18 cellular contexts compared by ENCODE assay signal in the genomic region with DNA sequence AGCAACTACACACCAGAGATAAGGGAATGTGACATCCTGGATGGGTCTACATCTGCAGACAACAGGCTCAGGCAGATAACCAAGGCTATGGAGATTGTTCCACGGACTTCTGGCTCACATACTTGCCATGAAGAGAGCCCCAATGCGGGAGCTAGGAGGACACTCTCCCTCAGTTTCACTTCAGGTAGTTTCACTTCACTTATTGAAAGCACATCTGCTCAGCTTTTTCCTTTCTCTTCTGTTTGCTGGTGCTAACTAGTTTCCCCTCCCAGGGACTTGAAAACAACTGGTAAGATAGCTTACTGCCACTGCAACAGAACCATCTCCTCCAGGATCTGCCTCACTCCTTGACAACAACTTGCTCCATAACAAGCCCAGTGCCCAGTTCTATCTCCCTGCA. TPM values are rescaled to one million over a fixed set of nuclear protein-coding genes. Genes with fewer than 3 reads are reported as not detected.
A peak's percentile ranks its signal among the peaks of the same experiment; 100 is the strongest.
DNase-seq lines count a peak whose midpoint lies in the region; ATAC-seq and TF ChIP-seq lines count a peak whose summit lies in the region.
"Had no signal": no experiment of that assay in that cellular context is flagged by ENCODE, and none has a peak within 500 bp of the region (broad histone marks: within the 10 kb centered on the region; RNA-seq: fewer than 3 reads in every experiment).

No MANE protein-coding gene starts in this region.

- no peak overlapping the region for H3K4me2 ChIP-seq in OCI-LY7 (ENCODE audit: low read length)

- POLR2A ChIA-PET in OCI-LY7 (lab: Charles Lee) = no interaction called here
- POLR2A ChIA-PET in RWPE1 (lab: Yijun Ruan, JAX; ENCODE audit: low non-redundant PET) = no interaction called here

- H3K4me3 Mint-ChIP-seq in natural killer cell = no peak overlapping the region
- H3K4me3 Mint-ChIP-seq: natural killer cell treated with Interleukin-12 subunit alpha and Interleukin-12 subunit beta and Interleukin-15 and Interleukin-18, amount 100 ng/mL, for 72 hours; stimulated activated naive CD8-positive, alpha-beta T cell treated with anti-CD3 and anti-CD28 coated beads, Interleukin-15, Interleukin-2, amounts not matched to agents 100 ng/mL and 50 ng/mL, for 24 hours had no signal

- no peaks in the 10 kb centered on the region for H3K9me3 Mint-ChIP-seq in natural killer cell
- H3K9me3 Mint-ChIP-seq: natural killer cell treated with Interleukin-12 subunit alpha and Interleukin-12 subunit beta and Interleukin-15 and Interleukin-18, amount 100 ng/mL, for 72 hours; stimulated activated naive CD8-positive, alpha-beta T cell treated with anti-CD3 and anti-CD28 coated beads, Interleukin-15, Interleukin-2, amounts not matched to agents 100 ng/mL and 50 ng/mL, for 24 hours had no signal

- DNase-seq in GM20000 (ENCODE audit: low spot score) (peak; percentile 24), OCI-LY7 (ENCODE audit: low spot score) (peak; percentile 1), RWPE1 (ENCODE audit: low spot score) (no peak), natural killer cell (no peak), NCI-H1436 (lab: John Stamatoyannopoulos, UW) (no peak), heart left ventricle (no peak)
- DNase-seq: activated CD4-positive, alpha-beta T cell treated with anti-CD3 and anti-CD28 coated beads for 48 hours; aorta; effector memory CD4-positive, alpha-beta T cell; GF-D8; PC-3; right cardiac atrium; stimulated activated CD4-positive, alpha-beta T cell treated with anti-CD3 and anti-CD28 coated beads, Interleukin-4, amount 100 ng/mL, for 4 hours had no signal

- intact Hi-C loops in OCI-LY7 (cut with micrococcal nuclease; ENCODE audit: unreplicated experiment) = no loop called here
- intact Hi-C loops in natural killer cell (cut with micrococcal nuclease) = no loop called here
- intact Hi-C loops in heart left ventricle (cut with DNase I) = no loop called here

- no peak overlapping the region for H3K27ac Mint-ChIP-seq in natural killer cell
- H3K27ac Mint-ChIP-seq: natural killer cell treated with Interleukin-12 subunit alpha and Interleukin-12 subunit beta and Interleukin-15 and Interleukin-18, amount 100 ng/mL, for 72 hours; stimulated activated naive CD8-positive, alpha-beta T cell treated with anti-CD3 and anti-CD28 coated beads, Interleukin-15, Interleukin-2, amounts not matched to agents 100 ng/mL and 50 ng/mL, for 24 hours had no signal

- CTCF ChIA-PET in OCI-LY7 (lab: Charles Lee; ENCODE audit: unreplicated experiment) = no interaction called here
- CTCF ChIA-PET in RWPE1 (lab: Yijun Ruan, JAX) = no interaction called here

- peaks cover 0 to 12% (median 0%) of the 10 kb centered on the region in 9 donors for H3K27me3 ChIP-seq in heart left ventricle

- H3K36me3 ChIP-seq in OCI-LY7 (ENCODE audit: insufficient read depth, low read length) = no peaks in the 10 kb centered on the region
- no peaks in the 10 kb centered on the region for H3K36me3 ChIP-seq in heart left ventricle

- 32 to 75% (median 57%) methylated on average over 2 of the region's 2 CpGs for WGBS in heart left ventricle, 4 donors

- H3K27me3 Mint-ChIP-seq in natural killer cell (ENCODE audit: low read depth in 2 of 2) = no peaks in the 10 kb centered on the region
- H3K27me3 Mint-ChIP-seq: stimulated activated naive CD8-positive, alpha-beta T cell treated with anti-CD3 and anti-CD28 coated beads, Interleukin-15, Interleukin-2, amounts not matched to agents 100 ng/mL and 50 ng/mL, for 24 hours had no signal

- TF ChIP-seq CTCF in GM20000 (IDR thresholded peaks at IDR 0.05; ENCODE audit: extremely low read depth, missing control alignments) (no peak), OCI-LY7 (conservative IDR thresholded peaks at IDR 0.05; ENCODE audit: low read length) (no peak), RWPE1 (conservative IDR thresholded peaks at IDR 0.05; ENCODE audit: low read depth) (no peak), natural killer cell (IDR thresholded peaks at IDR 0.05) (no peak), heart left ventricle (IDR thresholded peaks at IDR 0.05) (no peak)

- no TSS peak for BruUV-seq in OCI-LY7 (replicated peaks; lab: Mats Ljungman, UMichigan)

- TF ChIP-seq POLR2A in heart left ventricle (IDR thresholded peaks at IDR 0.05) = no peak

- no peaks in the 10 kb centered on the region for H3K36me3 Mint-ChIP-seq in natural killer cell
- H3K36me3 Mint-ChIP-seq: natural killer cell treated with Interleukin-12 subunit alpha and Interleukin-12 subunit beta and Interleukin-15 and Interleukin-18, amount 100 ng/mL, for 72 hours had no signal

- no peaks in the 10 kb centered on the region for H3K9me2 ChIP-seq in OCI-LY7 (ENCODE audit: insufficient read depth, low read length)

- H3K9me3 ChIP-seq in OCI-LY7 (ENCODE audit: low read length) (no peaks in the 10 kb centered on the region), heart left ventricle (no peaks in the 10 kb centered on the region)

- peak; percentile 73 for ATAC-seq in GM18502 (IDR thresholded peaks at IDR 0.05; ENCODE audit: poor library complexity, unreplicated experiment)
- peak; percentile 87 for ATAC-seq in HG02943 (IDR thresholded peaks at IDR 0.05; ENCODE audit: low read depth, unreplicated experiment)
- ATAC-seq in natural killer cell = no peak
- ATAC-seq in heart left ventricle = no peak
- ATAC-seq: PC-3, right cardiac atrium had no signal

- no peak overlapping the region for H2AFZ ChIP-seq in OCI-LY7 (ENCODE audit: low read length)

- H3K4me1 ChIP-seq in OCI-LY7 (ENCODE audit: insufficient read depth, low read length, poor library complexity, severe bottlenecking) (no peaks in the 10 kb centered on the region), heart left ventricle (no peaks in the 10 kb centered on the region)

- H3K27ac ChIP-seq in OCI-LY7 (ENCODE audit: low read depth, low read length, poor library complexity, severe bottlenecking) (no peak overlapping the region), RWPE1 (no peak overlapping the region), heart left ventricle (no peak overlapping the region)

- no peaks in the 10 kb centered on the region for H4K20me1 ChIP-seq in OCI-LY7 (ENCODE audit: insufficient read depth, low read length)

- H3K4me3 ChIP-seq in OCI-LY7 (ENCODE audit: low read depth, low read length, poor library complexity, severe bottlenecking) (no peak overlapping the region), heart left ventricle (no peak overlapping the region)

- no peaks in the 10 kb centered on the region for H3K79me2 ChIP-seq in OCI-LY7 (ENCODE audit: insufficient read depth, low read depth, low read length)

- no peaks in the 10 kb centered on the region for H3K4me1 Mint-ChIP-seq in natural killer cell

RNA-seq across cellular contexts. Expression of gene CT47C1, which starts 1.4 kb away (rescaled TPM):
- total RNA-seq in OCI-LY7 (2014; rRNA removed; shearing (Covaris generic)) = not detected in 2 replicates
- not detected in 2 replicates for total RNA-seq in OCI-LY7 (2022)
- not detected for total RNA-seq in natural killer cell
- not detected for total RNA-seq in heart left ventricle
- polyA plus RNA-seq in heart left ventricle = not detected
- total RNA-seq: aorta; natural killer cell treated with Interleukin-12 subunit alpha and Interleukin-12 subunit beta and Interleukin-15 and Interleukin-18, amount 100 ng/mL, for 72 hours; right cardiac atrium had no signal
- polyA plus RNA-seq: aorta, BJ, right cardiac atrium had no signal

RNA-seq across cellular contexts. Expression of gene KIAA1210, which starts 56.2 kb away (rescaled TPM):
- not detected in 2 replicates for total RNA-seq in OCI-LY7 (2014; rRNA removed; shearing (Covaris generic))
- total RNA-seq in OCI-LY7 (2022) (not detected in 2 replicates), natural killer cell (not detected), heart left ventricle (under 1 TPM in 4 of 9 donors, not detected in 5; 0.02 to 0.14 (median 0.08) TPM)
- polyA plus RNA-seq in heart left ventricle = under 1 TPM in 1 of 2 donors, not detected in 1; 0.04 TPM
- total RNA-seq: aorta; natural killer cell treated with Interleukin-12 subunit alpha and Interleukin-12 subunit beta and Interleukin-15 and Interleukin-18, amount 100 ng/mL, for 72 hours had no signal
- polyA plus RNA-seq: aorta, BJ had no signal

Comparison
In these comparisons a context has a peak if more than half of its experiments do, and no peak if none do; other contexts are left out.
1. ATAC-seq: peak in GM18502 (single experiment) and HG02943 (single experiment); none in natural killer cell (0 of 3) and heart left ventricle (0 of 4).
2. DNase-seq: peak in GM20000 (single experiment) and OCI-LY7 (single experiment); none in RWPE1 (single experiment), natural killer cell (single experiment), NCI-H1436 (single experiment) and heart left ventricle (0 of 5).